In the genomic region with DNA sequence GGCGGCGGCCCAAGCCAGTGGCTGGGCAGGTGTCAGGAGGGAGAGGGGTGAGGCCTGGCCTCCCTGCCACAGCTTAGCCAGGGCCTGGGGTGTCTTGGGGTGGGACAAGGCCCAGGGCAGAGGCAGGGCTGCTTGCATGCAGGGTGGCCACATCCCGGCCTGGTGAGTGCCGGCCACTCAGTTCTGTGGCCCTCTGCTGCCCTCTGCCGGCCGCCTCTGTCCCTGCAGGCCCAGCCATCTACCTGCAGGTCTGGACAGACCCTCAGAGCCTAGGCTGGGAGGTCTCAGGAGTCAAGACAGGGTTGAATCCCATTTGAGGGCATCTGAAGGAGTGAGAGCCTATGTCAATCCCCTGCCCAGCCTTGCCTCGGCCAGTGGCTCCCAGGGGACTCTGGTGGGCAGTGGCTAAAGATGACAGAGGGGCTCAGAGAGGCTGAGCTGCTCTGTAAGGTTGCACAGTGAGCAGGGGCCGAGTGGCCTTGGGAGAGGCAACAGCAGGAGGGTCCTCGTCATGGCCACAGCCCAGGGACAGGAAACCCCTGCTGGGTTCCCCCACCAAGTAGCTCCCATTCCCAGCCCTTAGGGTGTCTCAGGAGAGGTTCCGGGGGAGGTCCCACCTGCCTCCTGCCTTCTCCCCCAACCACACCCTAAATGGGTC, we compare ENCODE assay signal across 8 cellular contexts. TPM values are rescaled to one million over a fixed set of nuclear protein-coding genes. Genes with fewer than 3 reads are reported as not detected.
DNase-seq lines count a peak whose midpoint lies in the region; ATAC-seq and TF ChIP-seq lines count a peak whose summit lies in the region.
"Not testable (repeated sequence)": the region's sequence is repeated elsewhere in the genome, so short reads cannot be mapped to it uniquely, and the experiment has no call there.

No MANE protein-coding gene starts in this region.

- not testable (repeated sequence) for H4K20me1 ChIP-seq in BLaER1

- intact Hi-C loops in activated B cell treated with CpG ODN at 0.5 μM for 24 hours (cut with micrococcal nuclease): loop anchor here (1.0 to 5.0 kb wide), 2 partner anchors 49 to 316 kb away; no protein-coding TSS in a partner anchor
- intact Hi-C loops in adrenal gland (cut with DNase I): loop anchor here in 1 of 2 donors (2.0 kb wide), 1 partner anchor 129 kb away; no protein-coding TSS in a partner anchor
- intact Hi-C loops in naive thymus-derived CD4-positive, alpha-beta T cell (cut with micrococcal nuclease): loop anchor here (1.0 to 2.0 kb wide), 3 partner anchors 17 to 129 kb away; partner anchors contain the start of gene RTN4R (in 1 of the 2)

- H3K9me3 ChIP-seq in BLaER1; adrenal gland (replicated peaks in 1 of 3); naive thymus-derived CD4-positive, alpha-beta T cell (ENCODE audit: control insufficient read depth in 2 of 3, low read length in 3 of 3): not testable (repeated sequence)

- 3 to 31% (median 17%) methylated on average over 6 to 7 of the region's 10 CpGs; no CpG with 5 or more reads in 1 of the 4 donors for WGBS in adrenal gland, 4 donors

- peak overlapping the region; percentile 84 for H3K4me2 ChIP-seq in BLaER1

- DNase-seq in H4 (ENCODE audit: low spot score) (peak; percentile 19), NCI-H2227 treated with DMSO at 0.1 percent for 48 hours (lab: John Stamatoyannopoulos, UW) (peak; percentile 41), activated B cell treated with CpG ODN at 0.5 μM for 24 hours (peak; percentile 83), adrenal gland (peak; percentile 56 to 93 (median 83)), foreskin melanocyte (peak; percentile 24)
- peak; percentile 49 to 85 (median 65) for DNase-seq in naive thymus-derived CD4-positive, alpha-beta T cell
- peak; percentile 42 for DNase-seq in stimulated activated CD8-positive, alpha-beta memory T cell treated with anti-CD3 and anti-CD28 coated beads, Interleukin-12 subunit alpha, Interleukin-12 subunit beta, amount 100 ng/mL, for 24 hours (ENCODE audit: extremely low read depth)

- not testable (repeated sequence) for H3K9me3 Mint-ChIP-seq in activated B cell treated with CpG ODN at 0.5 μM for 24 hours; naive thymus-derived CD4-positive, alpha-beta T cell

- not testable (repeated sequence) for H3K27me3 Mint-ChIP-seq in activated B cell treated with CpG ODN at 0.5 μM for 24 hours; naive thymus-derived CD4-positive, alpha-beta T cell

- peak overlapping the region; percentile 55; the same call in 1 of the 2 replicates for H3K27ac ChIP-seq in BLaER1
- H3K27ac ChIP-seq in adrenal gland; naive thymus-derived CD4-positive, alpha-beta T cell (ENCODE audit: low read depth, low read length): not testable (repeated sequence)

- TF ChIP-seq POLR2A in adrenal gland (IDR thresholded peaks at IDR 0.05): not testable (repeated sequence)

- not testable (repeated sequence) for H3K36me3 ChIP-seq in BLaER1; adrenal gland (replicated peaks in 1 of 2); naive thymus-derived CD4-positive, alpha-beta T cell (ENCODE audit: control insufficient read depth in 2 of 3, insufficient read depth in 3 of 3, low read length in 3 of 3)

- H3K36me3 Mint-ChIP-seq in activated B cell treated with CpG ODN at 0.5 μM for 24 hours (ENCODE audit: low read depth); naive thymus-derived CD4-positive, alpha-beta T cell: not testable (repeated sequence)

- not testable (repeated sequence) for H3K4me3 ChIP-seq in BLaER1; adrenal gland; naive thymus-derived CD4-positive, alpha-beta T cell (ENCODE audit: low read length)

- POLR2A ChIA-PET in activated B cell treated with CpG ODN at 0.5 μM for 24 hours (lab: Charles Lee); naive thymus-derived CD4-positive, alpha-beta T cell (lab: Charles Lee): not testable (repeated sequence)

- peak; percentile 44 for TF ChIP-seq CTCF in activated B cell treated with CpG ODN at 0.5 μM for 24 hours (IDR thresholded peaks at IDR 0.05)
- peak; percentile 19 to 86 (median 78) for TF ChIP-seq CTCF in adrenal gland (IDR thresholded peaks at IDR 0.05)

- not testable (repeated sequence) for H3K4me3 Mint-ChIP-seq in activated B cell treated with CpG ODN at 0.5 μM for 24 hours; naive thymus-derived CD4-positive, alpha-beta T cell

- CTCF ChIA-PET in activated B cell treated with CpG ODN at 0.5 μM for 24 hours (lab: Charles Lee): interaction anchor here (1.8 to 2.5 kb wide), 2 partner anchors 129 kb away, joined by 9 to 18 read pairs; no protein-coding TSS in a partner anchor
- CTCF ChIA-PET in naive thymus-derived CD4-positive, alpha-beta T cell (lab: Charles Lee): interaction anchor here (0.9 to 1.1 kb wide), 2 partner anchors 129 kb away, joined by 6 to 7 read pairs; no protein-coding TSS in a partner anchor

- not testable (repeated sequence) for H3K4me1 Mint-ChIP-seq in activated B cell treated with CpG ODN at 0.5 μM for 24 hours; naive thymus-derived CD4-positive, alpha-beta T cell

- ATAC-seq in activated B cell treated with CpG ODN at 0.5 μM for 24 hours (ENCODE audit: low read depth): peak; percentile 91
- peak; percentile 85 for ATAC-seq in naive thymus-derived CD4-positive, alpha-beta T cell

- H3K27ac Mint-ChIP-seq in activated B cell treated with CpG ODN at 0.5 μM for 24 hours; naive thymus-derived CD4-positive, alpha-beta T cell: not testable (repeated sequence)

- peak overlapping the region; percentile 34; the same call in 1 of the 2 replicates for H3K9ac ChIP-seq in BLaER1

- H3K27me3 ChIP-seq in BLaER1; adrenal gland; naive thymus-derived CD4-positive, alpha-beta T cell (ENCODE audit: control insufficient read depth in 2 of 2, insufficient read depth in 2 of 2, low read length in 2 of 2): not testable (repeated sequence)

- peaks cover 84% of the 10 kb centered on the region for H3K4me1 ChIP-seq in BLaER1
- H3K4me1 ChIP-seq in adrenal gland (replicated peaks in 1 of 2); naive thymus-derived CD4-positive, alpha-beta T cell (ENCODE audit: control insufficient read depth in 2 of 2, insufficient read depth in 2 of 2, low read length in 2 of 2): not testable (repeated sequence)

RNA-seq across cellular contexts. Expression of gene RTN4R, which starts 17.7 kb away (rescaled TPM):
- total RNA-seq in H4 (2014; rRNA removed; shearing (Covaris generic)): 3.2 TPM in 2 replicates
- total RNA-seq in activated B cell treated with CpG ODN at 0.5 μM for 24 hours (0.12 TPM in 1 of 2 replicates, not detected in the other), adrenal gland (10 to 100 TPM in 1 of 8 donors, 1 to 10 TPM in 5, under 1 TPM in 2; 0.35 to 18.8 (median 1.4) TPM)
- polyA plus RNA-seq in adrenal gland: 1 to 10 TPM in 2 of 3 donors, under 1 TPM in 1; 0.35 to 1.9 (median 1.1) TPM
- total RNA-seq in naive thymus-derived CD4-positive, alpha-beta T cell: 1 to 10 TPM in 4 of 5 experiments, under 1 TPM in 1; 0.98 to 2.7 (median 1.8) TPM
- 1 to 10 TPM; 2.2 to 2.9 TPM for polyA plus RNA-seq in naive thymus-derived CD4-positive, alpha-beta T cell

RNA-seq across cellular contexts. Expression of gene DGCR6L, which starts 34.0 kb away (rescaled TPM):
- total RNA-seq in H4 (2014; rRNA removed; shearing (Covaris generic)): 36.8 and 43.3 TPM in 2 replicates
- 12.4 and 16.2 TPM in 2 replicates for total RNA-seq in activated B cell treated with CpG ODN at 0.5 μM for 24 hours
- 100 to 1,000 TPM in 2 of 8 donors, 10 to 100 TPM in 6; 43.7 to 106 (median 62.6) TPM for total RNA-seq in adrenal gland
- polyA plus RNA-seq in adrenal gland: 100 to 1,000 TPM in 1 of 3 donors, 10 to 100 TPM in 2; 12.1 to 107 (median 96.2) TPM
- total RNA-seq in naive thymus-derived CD4-positive, alpha-beta T cell: 10 to 100 TPM; 29.4 to 55.3 (median 43.7) TPM
- 100 to 1,000 TPM; 115 to 158 TPM for polyA plus RNA-seq in naive thymus-derived CD4-positive, alpha-beta T cell

Comparison
In these comparisons a context has a peak if more than half of its experiments do, and no peak if none do; other contexts are left out.
1. DNase-seq: peak in every context shown above with its lines; median percentile 83 in activated B cell treated with CpG ODN at 0.5 μM for 24 hours; 83 in adrenal gland; 65 in naive thymus-derived CD4-positive, alpha-beta T cell; 42 in stimulated activated CD8-positive, alpha-beta memory T cell treated with anti-CD3 and anti-CD28 coated beads, Interleukin-12 subunit alpha, Interleukin-12 subunit beta, amount 100 ng/mL, for 24 hours; 41 in NCI-H2227 treated with DMSO at 0.1 percent for 48 hours; 24 in foreskin melanocyte; 19 in H4.